9 cellular contexts compared by ENCODE assay signal in the genomic region with DNA sequence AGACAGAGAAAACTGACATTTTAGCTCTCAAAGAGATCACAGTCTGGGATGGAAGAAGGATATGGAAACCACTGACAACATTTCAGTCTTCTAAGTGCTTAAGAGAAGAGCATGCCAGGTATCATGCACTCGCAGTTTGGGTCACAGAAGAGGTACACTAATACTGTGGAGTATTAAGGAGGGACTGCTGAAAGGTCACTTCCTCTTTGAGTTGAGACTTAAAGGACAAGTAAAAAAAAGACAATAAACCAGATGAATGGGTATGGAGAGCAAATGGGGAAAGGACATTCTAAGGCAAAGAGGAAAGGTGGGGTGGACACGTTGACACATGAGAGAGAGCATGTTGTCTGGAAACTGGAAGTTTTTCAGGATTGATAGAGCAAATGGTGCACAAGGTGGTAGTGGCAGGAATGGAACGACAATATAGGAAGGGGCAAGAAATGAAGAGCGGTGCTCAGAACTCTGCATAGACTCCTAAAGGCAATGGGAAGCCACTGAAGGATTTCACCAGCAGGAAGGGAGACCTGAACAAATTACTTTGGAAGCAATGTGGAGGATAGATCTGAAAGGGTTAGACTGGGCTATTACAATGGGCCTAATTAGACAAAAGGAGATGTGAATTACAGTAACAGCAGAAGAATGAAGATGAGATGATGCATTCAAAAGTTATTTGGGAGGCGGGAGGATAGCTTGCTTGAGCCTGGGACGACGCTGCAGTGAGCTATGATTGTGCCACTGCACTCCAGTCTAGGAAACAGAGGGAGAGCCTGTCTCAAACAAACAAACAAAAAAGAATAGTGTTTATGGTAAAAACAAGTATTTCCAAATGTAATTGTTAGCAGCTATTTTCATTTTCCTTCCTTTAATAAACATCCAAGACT. TPM values are rescaled to one million over a fixed set of nuclear protein-coding genes. Genes with fewer than 3 reads are reported as not detected.
DNase-seq lines count a peak whose midpoint lies in the region; ATAC-seq and FAIRE-seq lines count a peak whose summit lies in the region.
"Had no signal": no experiment of that assay in that cellular context is flagged by ENCODE, and none has a peak within 500 bp of the region (broad histone marks: within the 10 kb centered on the region; RNA-seq: fewer than 3 reads in every experiment).

No MANE protein-coding gene starts in this region.

- no peaks in the 10 kb centered on the region for H3K27me3 ChIP-seq in rectal smooth muscle tissue (ENCODE audit: control insufficient read depth, insufficient read depth, low read length)
- H3K27me3 ChIP-seq: pancreas had no signal

- H3K4me3 ChIP-seq in rectal smooth muscle tissue (ENCODE audit: low read length): no peak overlapping the region
- H3K4me3 ChIP-seq: pancreas had no signal

- FAIRE-seq in GM18507 (lab: Jason Lieb, UNC): peak; percentile 80
- FAIRE-seq: pancreas had no signal

- peaks cover 2% of the 10 kb centered on the region for H3K4me1 ChIP-seq in rectal smooth muscle tissue (ENCODE audit: control insufficient read depth, insufficient read depth, low read length)
- H3K4me1 ChIP-seq: pancreas had no signal

- no peaks in the 10 kb centered on the region for H3K36me3 ChIP-seq in rectal smooth muscle tissue (ENCODE audit: control insufficient read depth, insufficient read depth, low read length)
- H3K36me3 ChIP-seq: pancreas had no signal

- DNase-seq in GM18507 (ENCODE audit: extremely low spot score, insufficient read length, low read depth) (no peak), LHCN-M2 (ENCODE audit: low read depth) (peak; percentile 72), NCI-H526 (lab: John Stamatoyannopoulos, UW) (no peak), NCI-H2107 (lab: John Stamatoyannopoulos, UW) (no peak), DMS153 treated with DMSO at 0.1 percent for 48 hours (lab: John Stamatoyannopoulos, UW; ENCODE audit: unreplicated experiment) (no peak)
- DNase-seq: pancreas had no signal

- H3K27ac ChIP-seq in cingulate gyrus (ENCODE audit: low read depth, low read length) (peak overlapping the region; percentile 86), rectal smooth muscle tissue (ENCODE audit: low read depth, low read length) (peak overlapping the region; percentile 22)
- H3K27ac ChIP-seq: pancreas had no signal

- H3K9ac ChIP-seq in rectal smooth muscle tissue (ENCODE audit: low read length): no peak overlapping the region

- ATAC-seq in HG03520 (IDR thresholded peaks at IDR 0.05; ENCODE audit: unreplicated experiment): no peak

RNA-seq across cellular contexts. Expression of a gene that starts 11.1 kb away (rescaled TPM):
- 13.1 and 15.8 TPM in 2 replicates for total RNA-seq in LHCN-M2 (2014; rRNA removed)
- 8.1 TPM for polyA plus RNA-seq in LHCN-M2 (2012)
